In the genomic region with DNA sequence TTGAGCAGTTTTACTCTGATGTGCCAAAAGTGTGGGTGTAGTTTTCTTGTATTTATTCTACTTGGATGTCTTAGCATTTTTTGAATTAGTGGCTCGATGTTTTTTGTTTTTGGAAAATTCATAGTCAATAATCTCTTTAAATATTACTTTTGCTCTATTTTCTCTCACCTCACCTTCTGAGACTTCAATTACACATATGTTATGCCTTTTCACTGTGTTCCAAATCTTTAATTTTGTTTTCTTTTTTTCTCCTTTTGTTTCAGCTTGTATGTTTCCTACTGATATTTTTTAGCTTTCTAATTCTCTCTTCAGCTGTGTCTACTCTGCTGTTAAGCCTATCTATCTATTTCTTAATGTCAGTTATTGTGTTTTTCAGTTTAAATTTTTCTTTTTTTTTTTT, we compare ENCODE assay signal across 3 cellular contexts.
"Had no signal": no experiment of that assay in that cellular context is flagged by ENCODE, and none has a peak within 500 bp of the region (broad histone marks: within the 10 kb centered on the region; RNA-seq: fewer than 3 reads in every experiment).

No MANE protein-coding gene starts in this region.

- DNase-seq: GDM1, GF-D8 had no signal

- H3K4me3 ChIP-seq: GM12878 had no signal

- ATAC-seq: GM12878 had no signal
